ENCODE assay signal across 23 cellular contexts in the genomic region with DNA sequence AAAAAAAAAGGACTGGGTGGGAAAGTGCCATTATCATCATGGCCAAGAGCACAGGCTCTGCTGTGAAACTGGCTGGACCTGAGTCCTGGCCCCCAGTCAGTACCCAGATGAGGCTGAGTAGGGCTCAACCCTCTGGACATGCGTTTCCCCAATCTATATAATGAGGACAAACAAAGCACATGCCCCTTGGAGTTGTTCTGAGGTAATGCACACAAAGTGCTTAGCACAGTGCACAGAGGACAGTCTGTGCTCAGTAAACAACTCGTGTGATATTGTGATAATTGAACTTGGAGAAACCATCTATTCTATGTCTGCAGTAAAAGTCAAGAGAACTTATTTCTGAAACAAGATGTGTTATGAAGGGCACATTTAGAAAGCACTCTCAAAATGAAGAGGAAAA.
"Had no signal": no experiment of that assay in that cellular context is flagged by ENCODE, and none has a peak within 500 bp of the region (broad histone marks: within the 10 kb centered on the region; RNA-seq: fewer than 3 reads in every experiment).

No MANE protein-coding gene starts in this region.

- H3K36me3 ChIP-seq: breast epithelium, heart left ventricle, lower lobe of right lung, thoracic aorta had no signal

- H3K4me1 Mint-ChIP-seq: endodermal cell, naive B cell had no signal

- H3K27ac ChIP-seq: breast epithelium, heart left ventricle, lower lobe of right lung had no signal

- H3K9me3 ChIP-seq: breast epithelium, heart left ventricle, lower lobe of right lung, thoracic aorta had no signal

- H3K9me3 Mint-ChIP-seq: activated T-cell treated with anti-CD3 and anti-CD28 coated beads, Interleukin-2, amount 50 U/mL, for 4 hours; activated T-helper 2 cell treated with anti-CD3 and anti-CD28 coated beads, Interferon-gamma antibody, Interleukin-2, Interleukin-4, amounts not matched to agents 10 μg/mL and 5 μg/mL and 100 μg/mL, durations not matched to agents 14 hours and 24 hours and 36 hours; endodermal cell; naive B cell; type B pancreatic cell had no signal

- H3K27ac Mint-ChIP-seq: activated naive CD8-positive, alpha-beta T cell; activated T-helper 2 cell treated with anti-CD3 and anti-CD28 coated beads, Interferon-gamma antibody, Interleukin-2, Interleukin-4, amounts not matched to agents 10 μg/mL and 5 μg/mL and 100 μg/mL, durations not matched to agents 14 hours and 24 hours and 36 hours; endodermal cell had no signal

- H3K4me3 Mint-ChIP-seq: activated naive CD8-positive, alpha-beta T cell; activated T-cell treated with anti-CD3 and anti-CD28 coated beads, Interleukin-2, amount 50 U/mL, for 4 hours; endodermal cell; naive B cell; neural crest cell; type B pancreatic cell had no signal

- H3K4me1 ChIP-seq: breast epithelium, lower lobe of right lung had no signal

- ATAC-seq: activated T-cell treated with anti-CD3 and anti-CD28 coated beads, Interleukin-2, amount 50 U/mL, for 4 hours; heart left ventricle had no signal

- H3K27me3 ChIP-seq: breast epithelium had no signal

- DNase-seq: activated CD4-positive, alpha-beta T cell treated with anti-CD3 and anti-CD28 coated beads for 4 hours; activated CD4-positive, alpha-beta T cell treated with anti-CD3 and anti-CD28 coated beads, Interleukin-2, amount 50 U/mL, for 48 hours; activated CD4-positive, CD25-positive, alpha-beta regulatory T cell; activated CD8-positive, alpha-beta memory T cell treated with anti-CD3 and anti-CD28 coated beads, Interleukin-2, amount 50 U/mL, for 48 hours; activated naive CD4-positive, alpha-beta T cell; activated T-cell treated with anti-CD3 and anti-CD28 coated beads, Interleukin-2, amount 50 U/mL, for 4 hours; cortex of kidney; endodermal cell; heart left ventricle; left colon; lower lobe of right lung; mesendoderm; naive B cell; retina; stimulated activated CD4-positive, alpha-beta T cell treated with anti-CD3 and anti-CD28 coated beads, Interleukin-4, amount 100 ng/mL, for 24 hours; stimulated activated naive CD4-positive, alpha-beta T cell treated with Interleukin-2 at 50 U/mL for 16 hours; T1000 had no signal

- H3K36me3 Mint-ChIP-seq: activated naive CD8-positive, alpha-beta T cell; naive B cell; type B pancreatic cell had no signal

- H3K4me3 ChIP-seq: breast epithelium, heart left ventricle, lower lobe of right lung, thoracic aorta had no signal

- H3K27me3 Mint-ChIP-seq: activated naive CD8-positive, alpha-beta T cell; type B pancreatic cell had no signal
